In genomic region chr11:75428989-75429640, GRCh38 we compare ENCODE assay signal across 9 cellular contexts. TPM values are rescaled to one million over a fixed set of nuclear protein-coding genes. Genes with fewer than 3 reads are reported as not detected.
DNase-seq lines count a peak whose midpoint lies in the region; ATAC-seq and TF ChIP-seq lines count a peak whose summit lies in the region.
"Had no signal": no experiment of that assay in that cellular context is flagged by ENCODE, and none has a peak within 500 bp of the region (broad histone marks: within the 10 kb centered on the region; RNA-seq: fewer than 3 reads in every experiment).

No MANE protein-coding gene starts in this region.

- H3K36me3 Mint-ChIP-seq in activated T-cell treated with anti-CD3 and anti-CD28 coated beads, Interleukin-2, amount 50 U/mL, for 24 hours (ENCODE audit: low read depth): peaks cover 2% of the 10 kb centered on the region
- no peaks in the 10 kb centered on the region for H3K36me3 Mint-ChIP-seq in T-helper 17 cell (ENCODE audit: low read depth)
- peaks cover 16% of the 10 kb centered on the region for H3K36me3 Mint-ChIP-seq in glutamatergic neuron (ENCODE audit: unreplicated experiment)
- peaks cover 8 to 22% of the 10 kb centered on the region in 2 donors for H3K36me3 Mint-ChIP-seq in stimulated activated naive B cell treated with anti-CD40 and anti-IgM and Interleukin-4, amounts not matched to agents 10 μg/mL and 1 μg/mL and 100 μg/mL, for 72 hours

- H3K27me3 Mint-ChIP-seq in activated T-cell treated with anti-CD3 and anti-CD28 coated beads, Interleukin-2, amount 50 U/mL, for 24 hours: peaks cover 57% of the 10 kb centered on the region
- H3K27me3 Mint-ChIP-seq in T-helper 17 cell (peaks cover 19% of the 10 kb centered on the region), glutamatergic neuron (ENCODE audit: unreplicated experiment) (peaks cover 35% of the 10 kb centered on the region)
- H3K27me3 Mint-ChIP-seq in stimulated activated naive B cell treated with anti-CD40 and anti-IgM and Interleukin-4, amounts not matched to agents 10 μg/mL and 1 μg/mL and 100 μg/mL, for 72 hours: peaks cover 56 to 69% of the 10 kb centered on the region in 2 donors

- H3K9me3 ChIP-seq in T-helper 17 cell (ENCODE audit: control insufficient read depth, low read length, poor library complexity, severe bottlenecking): no peaks in the 10 kb centered on the region

- H3K27ac Mint-ChIP-seq in activated T-cell treated with anti-CD3 and anti-CD28 coated beads, Interleukin-2, amount 50 U/mL, for 24 hours: peak overlapping the region; percentile 73
- peak overlapping the region; percentile 72 for H3K27ac Mint-ChIP-seq in T-helper 17 cell
- H3K27ac Mint-ChIP-seq in glutamatergic neuron (ENCODE audit: unreplicated experiment): peak overlapping the region; percentile 70
- H3K27ac Mint-ChIP-seq in stimulated activated naive B cell treated with anti-CD40 and anti-IgM and Interleukin-4, amounts not matched to agents 10 μg/mL and 1 μg/mL and 100 μg/mL, for 72 hours: peak overlapping the region; percentile 89

- peaks cover 23% of the 10 kb centered on the region for H3K4me1 Mint-ChIP-seq in activated T-cell treated with anti-CD3 and anti-CD28 coated beads, Interleukin-2, amount 50 U/mL, for 24 hours (ENCODE audit: low read depth)
- H3K4me1 Mint-ChIP-seq in T-helper 17 cell (peaks cover 25% of the 10 kb centered on the region), glutamatergic neuron (ENCODE audit: low read depth, unreplicated experiment) (peaks cover 17% of the 10 kb centered on the region)
- peaks cover 21 to 25% of the 10 kb centered on the region in 2 donors for H3K4me1 Mint-ChIP-seq in stimulated activated naive B cell treated with anti-CD40 and anti-IgM and Interleukin-4, amounts not matched to agents 10 μg/mL and 1 μg/mL and 100 μg/mL, for 72 hours

- DNase-seq in activated T-cell treated with anti-CD3 and anti-CD28 coated beads, Interleukin-2, amount 50 U/mL, for 24 hours: no peak
- DNase-seq in activated T-cell treated with anti-CD3 and anti-CD28 coated beads, Interleukin-2, amount 50 U/mL, for 48 hours: no peak
- DNase-seq in T-helper 17 cell: no peak
- DNase-seq in glutamatergic neuron: no peak
- no peak for DNase-seq in stimulated activated naive B cell treated with anti-CD40 and anti-IgM and Interleukin-4, amounts not matched to agents 10 μg/mL and 1 μg/mL and 100 μg/mL, for 72 hours
- no peak for DNase-seq in CD1c-positive myeloid dendritic cell (ENCODE audit: extremely low spot score)
- DNase-seq: NCI-H1105 had no signal

- peaks cover 7% of the 10 kb centered on the region for H3K9me3 Mint-ChIP-seq in activated T-cell treated with anti-CD3 and anti-CD28 coated beads, Interleukin-2, amount 50 U/mL, for 24 hours
- H3K9me3 Mint-ChIP-seq in glutamatergic neuron (ENCODE audit: unreplicated experiment): peaks cover 26% of the 10 kb centered on the region
- H3K9me3 Mint-ChIP-seq in stimulated activated naive B cell treated with anti-CD40 and anti-IgM and Interleukin-4, amounts not matched to agents 10 μg/mL and 1 μg/mL and 100 μg/mL, for 72 hours: peaks cover 7 to 8% of the 10 kb centered on the region in 2 donors

- no peak for ATAC-seq in T-helper 17 cell
- no peak for ATAC-seq in stimulated activated naive B cell treated with anti-CD40 and anti-IgM and Interleukin-4, amounts not matched to agents 10 μg/mL and 1 μg/mL and 100 μg/mL, for 72 hours (replicated peaks)
- no peak for ATAC-seq in HG03354 (IDR thresholded peaks at IDR 0.05; ENCODE audit: poor library complexity, severe bottlenecking, unreplicated experiment)
- no peak for ATAC-seq in HG02588 (IDR thresholded peaks at IDR 0.05; ENCODE audit: unreplicated experiment)

- H3K4me3 Mint-ChIP-seq in activated T-cell treated with anti-CD3 and anti-CD28 coated beads, Interleukin-2, amount 50 U/mL, for 24 hours: peak overlapping the region; percentile 54
- H3K4me3 Mint-ChIP-seq in T-helper 17 cell (peak overlapping the region; percentile 84), glutamatergic neuron (ENCODE audit: unreplicated experiment) (peak overlapping the region; percentile 79)
- H3K4me3 Mint-ChIP-seq in stimulated activated naive B cell treated with anti-CD40 and anti-IgM and Interleukin-4, amounts not matched to agents 10 μg/mL and 1 μg/mL and 100 μg/mL, for 72 hours: peak overlapping the region; percentile 83

- TF ChIP-seq CTCF in glutamatergic neuron (IDR thresholded peaks at IDR 0.05; ENCODE audit: partially characterized antibody, unreplicated experiment): no peak

RNA-seq across cellular contexts. Expression of gene KLHL35, which starts 3.9 kb away (rescaled TPM):
- total RNA-seq in T-helper 17 cell (1 to 10 TPM; 1.3 to 3.1 TPM), glutamatergic neuron (ENCODE audit: unreplicated experiment) (41.4 TPM)

RNA-seq across cellular contexts. Expression of gene RPS3, which starts 29.8 kb away (rescaled TPM):
- total RNA-seq in T-helper 17 cell (1,000 to 10,000 TPM; 4,448 to 4,546 TPM), glutamatergic neuron (ENCODE audit: unreplicated experiment) (1,391 TPM)

Comparison
In these comparisons a context has a peak if more than half of its experiments do, and no peak if none do; other contexts are left out.
1. RNA of gene KLHL35, which starts 3.9 kb away (total RNA-seq): 41.4 TPM in glutamatergic neuron (single experiment); 1.3 to 3.1 TPM in T-helper 17 cell; every median in the first group is over 10 times any median in the second.
2. Peak in every context shown above with its lines, with median percentiles within 50 percentile points of each other: H3K27ac Mint-ChIP-seq and H3K4me3 Mint-ChIP-seq.